In genomic region chr12:132559652-132560420, GRCh38 we compare ENCODE assay signal across 8 cellular contexts. TPM values are rescaled to one million over a fixed set of nuclear protein-coding genes. Genes with fewer than 3 reads are reported as not detected.
DNase-seq lines count a peak whose midpoint lies in the region; ATAC-seq and TF ChIP-seq lines count a peak whose summit lies in the region.

No MANE protein-coding gene starts in this region.

- H3K9me3 Mint-ChIP-seq in chondrocyte (ENCODE audit: low read depth) = no peaks in the 10 kb centered on the region

- H2AFZ ChIP-seq in MM.1S (ENCODE audit: low read length) (no peak overlapping the region), SU-DHL-6 (ENCODE audit: low read depth, low read length, severe bottlenecking) (peak overlapping the region; percentile 74)

- H3K79me2 ChIP-seq in MM.1S (ENCODE audit: low read length) (no peaks in the 10 kb centered on the region), SU-DHL-6 (ENCODE audit: insufficient read depth, low read length) (peaks cover 18% of the 10 kb centered on the region)

- no peaks in the 10 kb centered on the region for H4K20me1 ChIP-seq in MM.1S (ENCODE audit: insufficient read depth, low read length)
- H4K20me1 ChIP-seq in SU-DHL-6 (ENCODE audit: low read depth, low read length) = no peaks in the 10 kb centered on the region

- no peaks in the 10 kb centered on the region for H3K4me1 ChIP-seq in MM.1S (ENCODE audit: low read length)

- peak overlapping the region; percentile 61 for H3K4me3 Mint-ChIP-seq in chondrocyte (ENCODE audit: unreplicated experiment)

- peak; percentile 41 for DNase-seq in NCI-H2107 (lab: John Stamatoyannopoulos, UW)
- no peak for DNase-seq in NCI-H2107 treated with DMSO at 0.1 percent for 48 hours (lab: John Stamatoyannopoulos, UW; ENCODE audit: unreplicated experiment)
- DNase-seq in MM.1S = peak; percentile 34
- no peak for DNase-seq in chondrocyte (ENCODE audit: low spot score)
- peak; percentile 90 for DNase-seq in left kidney (ENCODE audit: low read depth, low spot score)
- peak; percentile 51 for DNase-seq in stimulated activated CD4-positive, alpha-beta T cell treated with anti-CD3 and anti-CD28 coated beads, Interleukin-4, amount 100 ng/mL, for 1 hour

- H3F3A ChIP-seq in MM.1S (ENCODE audit: insufficient read depth, low read length) (no peaks in the 10 kb centered on the region), SU-DHL-6 (ENCODE audit: insufficient read depth) (no peaks in the 10 kb centered on the region)

- H3K27ac ChIP-seq in MM.1S (ENCODE audit: low read length) (no peak overlapping the region), SU-DHL-6 (ENCODE audit: low read depth, low read length) (peak overlapping the region; percentile 61)

- H3K9me3 ChIP-seq in MM.1S (replicated peaks; ENCODE audit: insufficient read depth, low read length) (no peaks in the 10 kb centered on the region), SU-DHL-6 (ENCODE audit: insufficient read depth, low read length) (no peaks in the 10 kb centered on the region)

- no peaks in the 10 kb centered on the region for H3K36me3 Mint-ChIP-seq in chondrocyte (ENCODE audit: low read depth)

- no peaks in the 10 kb centered on the region for H3K27me3 ChIP-seq in MM.1S (replicated peaks; ENCODE audit: insufficient read depth, low read length)
- H3K27me3 ChIP-seq in SU-DHL-6 (ENCODE audit: low read length) = no peaks in the 10 kb centered on the region

- no peaks in the 10 kb centered on the region for H3K9me2 ChIP-seq in MM.1S (replicated peaks; ENCODE audit: insufficient read depth, low read length)
- no peaks in the 10 kb centered on the region for H3K9me2 ChIP-seq in SU-DHL-6 (replicated peaks; ENCODE audit: insufficient read depth, low read length)

- TF ChIP-seq CTCF in MM.1S (IDR thresholded peaks at IDR 0.05; ENCODE audit: low read length) (no peak), SU-DHL-6 (IDR thresholded peaks at IDR 0.05; ENCODE audit: insufficient read depth, low read length, poor library complexity, severe bottlenecking) (no peak), chondrocyte (IDR thresholded peaks at IDR 0.05) (no peak)

- H3K9ac ChIP-seq in MM.1S (ENCODE audit: low read length) (no peak overlapping the region), SU-DHL-6 (ENCODE audit: low read length) (peak overlapping the region; percentile 88)

- H3K36me3 ChIP-seq in MM.1S (replicated peaks; ENCODE audit: insufficient read depth, low read length) (no peaks in the 10 kb centered on the region), SU-DHL-6 (ENCODE audit: low read length) (no peaks in the 10 kb centered on the region)

- H3K4me2 ChIP-seq in MM.1S (ENCODE audit: low read depth, low read length) (no peak overlapping the region), SU-DHL-6 (ENCODE audit: low read depth, low read length, poor library complexity, severe bottlenecking) (peak overlapping the region; percentile 86)

- no peak overlapping the region; the same call in 1 of the 2 replicates for H3K4me3 ChIP-seq in MM.1S (ENCODE audit: low read length)
- H3K4me3 ChIP-seq in SU-DHL-6 (ENCODE audit: insufficient read depth, low read length, poor library complexity, severe bottlenecking) = peak overlapping the region; percentile 87

- no peak for ATAC-seq in GM21526 (IDR thresholded peaks at IDR 0.05; ENCODE audit: low FRiP score, unreplicated experiment)

- no peaks in the 10 kb centered on the region for H3K27me3 Mint-ChIP-seq in chondrocyte (ENCODE audit: low read depth)

- H3K27ac Mint-ChIP-seq in chondrocyte (ENCODE audit: unreplicated experiment) = no peak overlapping the region

- peaks cover 6% of the 10 kb centered on the region for H3K4me1 Mint-ChIP-seq in chondrocyte (ENCODE audit: low read depth)

RNA-seq across cellular contexts. Expression of gene LRCOL1, which starts 50.5 kb away (rescaled TPM):
- not detected in 3 replicates for total RNA-seq in chondrocyte

RNA-seq across cellular contexts. Expression of gene P2RX2, which starts 58.7 kb away (rescaled TPM):
- not detected in 3 replicates for total RNA-seq in chondrocyte

Comparison
In these comparisons a context has a peak if more than half of its experiments do, and no peak if none do; other contexts are left out.
1. DNase-seq: peak in NCI-H2107 (single experiment), MM.1S (single experiment), left kidney (single experiment) and stimulated activated CD4-positive, alpha-beta T cell treated with anti-CD3 and anti-CD28 coated beads, Interleukin-4, amount 100 ng/mL, for 1 hour (single experiment); none in NCI-H2107 treated with DMSO at 0.1 percent for 48 hours (single experiment) and chondrocyte (single experiment).